Comparison of ENCODE assay signal across 8 cellular contexts in the genomic region with DNA sequence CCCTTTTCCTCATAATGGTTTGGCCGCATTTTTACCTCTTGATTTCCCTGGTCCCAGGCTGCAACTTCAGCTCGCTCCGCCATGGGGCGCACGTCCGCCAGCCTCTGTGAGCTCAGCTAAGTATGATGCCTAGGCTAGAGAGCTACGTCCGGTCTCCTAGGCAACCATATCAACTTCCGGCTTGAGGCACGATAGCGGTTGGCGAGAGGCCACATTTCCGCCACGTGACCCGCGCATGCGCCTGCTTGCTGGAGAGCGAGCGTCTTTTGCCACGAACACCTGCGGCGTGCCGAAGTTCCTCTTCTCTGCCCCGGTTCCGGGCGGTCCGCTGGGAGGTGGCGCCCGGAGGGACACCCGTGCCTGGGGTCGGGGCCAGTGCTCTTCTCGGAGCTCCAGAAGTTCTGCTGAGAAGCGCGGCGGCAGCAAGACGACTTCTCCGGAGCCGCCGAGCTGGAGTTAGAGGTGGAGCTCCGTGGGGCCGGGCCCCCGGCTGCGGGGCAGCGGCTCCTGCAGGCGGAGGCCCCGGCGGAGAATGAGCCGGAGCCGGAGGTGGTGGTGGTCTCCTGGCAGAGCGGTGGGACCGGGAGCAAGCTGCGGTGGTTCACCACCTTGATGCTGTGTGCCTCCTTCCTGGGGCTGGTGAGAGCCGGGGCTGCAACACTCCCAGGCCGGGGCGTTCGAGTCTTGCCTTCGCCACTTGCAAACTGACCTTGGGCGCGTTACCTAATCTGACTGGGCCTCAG.
A peak's percentile ranks its signal among the peaks of the same experiment; 100 is the strongest.
DNase-seq lines count a peak whose midpoint lies in the region; ATAC-seq and TF ChIP-seq lines count a peak whose summit lies in the region.

No MANE protein-coding gene starts in this region.

- peak overlapping the region; percentile 93 for H3K27ac ChIP-seq in thymus (ENCODE audit: low read depth)

- ATAC-seq in omental fat pad (ENCODE audit: low FRiP score): peak; percentile 99

- peak; percentile 98 for DNase-seq in HFF-Myc (ENCODE audit: extremely low read depth, low read depth)
- peak; percentile 99 for DNase-seq in MV-4-11 (lab: John Stamatoyannopoulos, UW)
- peak; percentile 99 for DNase-seq in SK-MEL-5 (ENCODE audit: low read depth, low spot score)
- DNase-seq in activated naive CD4-positive, alpha-beta T cell treated with anti-CD3 and anti-CD28 coated beads, Interleukin-2, amount 50 U/mL, for 16 hours: peak; percentile 98
- peak; percentile 100 for DNase-seq in glomerular visceral epithelial cell (ENCODE audit: extremely low spot score)
- DNase-seq in omental fat pad (ENCODE audit: low spot score): peak; percentile 99

- peaks cover 5% of the 10 kb centered on the region for H3K4me1 ChIP-seq in thymus (ENCODE audit: control insufficient read depth, insufficient read depth, low read length)

- peak overlapping the region; percentile 67 for H3K4me3 ChIP-seq in GM08714 (ENCODE audit: low read length)
- peak overlapping the region; percentile 67 for H3K4me3 ChIP-seq in HFF-Myc (replicated peaks; ENCODE audit: low read depth, low read length)
- H3K4me3 ChIP-seq in thymus (ENCODE audit: low read length): peak overlapping the region; percentile 72

- peaks cover 4% of the 10 kb centered on the region for H3K36me3 ChIP-seq in thymus (ENCODE audit: control insufficient read depth, insufficient read depth)

- peak; percentile 90 for TF ChIP-seq CTCF in HFF-Myc (IDR thresholded peaks at IDR 0.05; ENCODE audit: low read depth, low read length, missing control alignments)
- peak in 2 of 3 donors; percentile 84 to 95 for TF ChIP-seq CTCF in omental fat pad (IDR thresholded peaks at IDR 0.05)

- no peaks in the 10 kb centered on the region for H3K27me3 ChIP-seq in thymus (ENCODE audit: control insufficient read depth, insufficient read depth)

- in situ Hi-C loops in SK-MEL-5 (cut with HindIII; ENCODE audit: low pct_unique_long_range_greater_than_20kb, low sequenced_read_pairs): no loop called here

- WGBS in thymus: 2% methylated on average over 59 of the region's 59 CpGs

- H3K9me3 ChIP-seq in thymus (ENCODE audit: control insufficient read depth): no peaks in the 10 kb centered on the region

Comparison
In these comparisons a context has a peak if more than half of its experiments do, and no peak if none do; other contexts are left out.
1. Peak in every context shown above with its lines: DNase-seq, ATAC-seq, H3K4me3 ChIP-seq and H3K27ac ChIP-seq.